Comparison of ENCODE assay signal across 2 cellular contexts in genomic region chr3:85508659-85509058, GRCh38.
TF ChIP-seq lines count a peak whose summit lies in the region.

No MANE protein-coding gene starts in this region.

TF ChIP-seq in GM23338, 12 proteins besides CTCF, POLR2A, EP300 and RAD21 (continued from another document):
- TF ChIP-seq ETS1 (IDR thresholded peaks at IDR 0.05), result no peak
- TF ChIP-seq JUNB (IDR thresholded peaks at IDR 0.05; ENCODE audit: unreplicated experiment), result no peak
- TF ChIP-seq ZNF331 (CRISPR knock-in tag; IDR thresholded peaks at IDR 0.05; ENCODE audit: low read depth), result no peak
- TF ChIP-seq EZH2phosphoT487 (IDR thresholded peaks at IDR 0.05; ENCODE audit: unreplicated experiment), result no peak
- no peak for TF ChIP-seq ZNF462 (CRISPR knock-in tag; IDR thresholded peaks at IDR 0.05)
- TF ChIP-seq EZH2 (IDR thresholded peaks at IDR 0.05; ENCODE audit: low read depth, unreplicated experiment), result no peak
- no peak for TF ChIP-seq CREB1 (CRISPR knock-in tag; IDR thresholded peaks at IDR 0.05; ENCODE audit: low read depth)
- TF ChIP-seq STAT1 (IDR thresholded peaks at IDR 0.05; ENCODE audit: unreplicated experiment), result no peak
- TF ChIP-seq POLR2AphosphoS5 (IDR thresholded peaks at IDR 0.05; ENCODE audit: low read depth), result no peak

TF ChIP-seq in WTC11, 78 proteins besides CTCF, POLR2A, EP300 and RAD21 (continued from another document):
- TF ChIP-seq ZNF425 (CRISPR knock-in tag; conservative IDR thresholded peaks at IDR 0.05) (no peak), NR1H2 (CRISPR knock-in tag; IDR thresholded peaks at IDR 0.05) (no peak), FOXJ3 (CRISPR knock-in tag; IDR thresholded peaks at IDR 0.05; ENCODE audit: borderline replicate concordance) (no peak), EMX1 (CRISPR knock-in tag; IDR thresholded peaks at IDR 0.05) (no peak), SP1 (CRISPR knock-in tag; conservative IDR thresholded peaks at IDR 0.05) (no peak), TEAD4 (CRISPR knock-in tag; IDR thresholded peaks at IDR 0.05) (no peak), ZNF416 (CRISPR knock-in tag; IDR thresholded peaks at IDR 0.05) (no peak), HMGA2 (CRISPR knock-in tag; IDR thresholded peaks at IDR 0.05) (no peak), ATF2 (CRISPR knock-in tag; IDR thresholded peaks at IDR 0.05; ENCODE audit: borderline replicate concordance, low read depth) (no peak)
